28 cellular contexts compared by ENCODE assay signal in genomic region chr5:179180921-179181645, GRCh38.
"Had no signal": no experiment of that assay in that cellular context is flagged by ENCODE, and none has a peak within 500 bp of the region (broad histone marks: within the 10 kb centered on the region; RNA-seq: fewer than 3 reads in every experiment).

No MANE protein-coding gene starts in this region.

- H3K27ac Mint-ChIP-seq: activated CD8-positive, alpha-beta T cell treated with anti-CD3 and anti-CD28 coated beads for 36 hours; activated T-helper 17 cell treated with anti-CD3 and anti-CD28 coated beads, Interleukin-2, amount 50 U/mL, for 72 hours; dendritic cell treated with granulocyte-macrophage colony-stimulating factor and Interleukin-4, amounts not matched to agents 40 ng/mL and 50 ng/mL, for 4 days; memory B cell; naive thymus-derived CD4-positive, alpha-beta T cell had no signal

- H3K9me3 ChIP-seq: ovary, prostate gland, suprapubic skin had no signal

- H3K4me3 ChIP-seq: esophagus muscularis mucosa, heart left ventricle, ovary, prostate gland, smooth muscle cell, suprapubic skin, tibial nerve had no signal

- H3K27ac ChIP-seq: esophagus muscularis mucosa, foreskin keratinocyte, heart left ventricle, ovary, prostate gland, suprapubic skin, tibial nerve had no signal

- H3K4me3 Mint-ChIP-seq: activated CD8-positive, alpha-beta T cell treated with anti-CD3 and anti-CD28 coated beads for 36 hours; activated T-cell treated with anti-CD3 and anti-CD28 coated beads, Interleukin-2, amount 50 U/mL, for 4 hours; activated T-helper 17 cell treated with anti-CD3 and anti-CD28 coated beads, Interleukin-2, amount 50 U/mL, for 72 hours; dendritic cell treated with granulocyte-macrophage colony-stimulating factor and Interleukin-4, amounts not matched to agents 40 ng/mL and 50 ng/mL, for 4 days; memory B cell; naive thymus-derived CD4-positive, alpha-beta T cell; WTC11 had no signal

- H3K4me1 Mint-ChIP-seq: activated T-helper 17 cell treated with anti-CD3 and anti-CD28 coated beads, Interleukin-2, amount 50 U/mL, for 72 hours; memory B cell; naive thymus-derived CD4-positive, alpha-beta T cell had no signal

- H3K36me3 ChIP-seq: heart left ventricle, ovary, prostate gland had no signal

- H3K36me3 Mint-ChIP-seq: memory B cell; naive thymus-derived CD4-positive, alpha-beta T cell had no signal

- DNase-seq: activated CD4-positive, alpha-beta T cell treated with anti-CD3 and anti-CD28 coated beads for 1 hour; activated CD4-positive, alpha-beta T cell treated with anti-CD3 and anti-CD28 coated beads, Interleukin-2, amount 50 U/mL, for 1 hour; activated CD8-positive, alpha-beta T cell treated with anti-CD3 and anti-CD28 coated beads for 36 hours; activated gamma-delta T cell treated with Interleukin-2 at 50 U/mL for 16 hours; activated naive CD4-positive, alpha-beta T cell treated with anti-CD3 and anti-CD28 coated beads, Interleukin-2, amount 50 U/mL, for 16 hours; activated T-cell treated with anti-CD3 and anti-CD28 coated beads, Interleukin-2, amount 50 U/mL, for 4 hours; amniotic stem cell; caudate nucleus; effector CD4-positive, alpha-beta T cell; foreskin keratinocyte; midbrain; naive thymus-derived CD4-positive, alpha-beta T cell; ovary; retina; stimulated activated CD4-positive, alpha-beta T cell treated with anti-CD3 and anti-CD28 coated beads, Interleukin-15, amount 100 ng/mL, for 24 hours; stimulated activated CD4-positive, alpha-beta T cell treated with anti-CD3 and anti-CD28 coated beads, Interleukin-2, amount 100 ng/mL, for 24 hours; stimulated activated naive CD4-positive, alpha-beta T cell; T-helper 2 cell had no signal

- H3K9me3 Mint-ChIP-seq: activated T-helper 17 cell treated with anti-CD3 and anti-CD28 coated beads, Interleukin-2, amount 50 U/mL, for 72 hours; dendritic cell treated with granulocyte-macrophage colony-stimulating factor and Interleukin-4, amounts not matched to agents 40 ng/mL and 50 ng/mL, for 4 days had no signal

- H3K27me3 ChIP-seq: esophagus muscularis mucosa, foreskin keratinocyte, ovary, tibial nerve had no signal

- H3K4me1 ChIP-seq: esophagus muscularis mucosa, foreskin keratinocyte, heart left ventricle, prostate gland, suprapubic skin had no signal

- ATAC-seq: activated T-cell treated with anti-CD3 and anti-CD28 coated beads, Interleukin-2, amount 50 U/mL, for 4 hours; activated T-helper 17 cell treated with anti-CD3 and anti-CD28 coated beads, Interleukin-2, amount 50 U/mL, for 72 hours; foreskin keratinocyte; heart left ventricle; naive thymus-derived CD4-positive, alpha-beta T cell; WTC11 had no signal

- H3K4me2 ChIP-seq: smooth muscle cell had no signal
